In the genomic region with DNA sequence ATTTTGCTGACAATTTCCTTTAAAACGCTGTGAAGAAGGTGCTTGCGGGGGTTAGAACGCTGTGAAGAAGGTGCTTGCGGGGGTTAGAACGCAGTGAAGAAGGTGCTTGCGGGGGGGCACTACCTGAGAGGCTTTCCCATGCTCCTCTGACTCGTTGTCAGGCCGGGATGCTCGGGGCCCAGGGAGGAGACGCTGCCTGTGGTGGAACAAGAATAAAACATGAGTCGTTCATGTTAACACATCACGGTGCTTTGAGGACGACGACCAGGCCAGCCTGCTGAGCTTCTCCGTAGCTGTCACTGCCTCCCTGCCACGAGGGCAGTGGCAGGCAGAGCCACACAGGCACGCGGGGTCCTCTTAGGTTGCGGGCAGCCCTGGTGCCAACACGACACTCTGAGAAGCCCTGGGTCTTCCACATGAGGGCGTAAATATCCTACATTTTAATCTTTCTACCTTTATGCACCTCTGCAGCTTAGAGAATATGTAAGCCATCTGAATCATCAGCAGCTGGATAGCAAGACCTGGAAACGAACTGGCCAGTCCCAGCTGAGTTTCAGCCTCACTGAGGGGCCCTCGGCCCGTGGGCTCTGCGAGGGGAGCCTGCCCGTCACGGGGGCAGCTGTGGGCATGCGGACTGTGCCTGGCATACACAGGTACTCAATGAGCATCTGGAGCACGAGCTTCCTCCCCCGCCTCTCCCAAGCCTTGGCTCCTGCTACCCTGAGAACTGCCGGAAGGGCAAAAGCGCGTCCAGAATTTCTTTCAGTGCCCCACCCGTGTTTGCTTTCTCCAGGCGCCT, we compare ENCODE assay signal across 21 cellular contexts. TPM values are rescaled to one million over a fixed set of nuclear protein-coding genes. Genes with fewer than 3 reads are reported as not detected.
DNase-seq lines count a peak whose midpoint lies in the region; ATAC-seq, FAIRE-seq and TF ChIP-seq lines count a peak whose summit lies in the region.
"Had no signal": no experiment of that assay in that cellular context is flagged by ENCODE, and none has a peak within 500 bp of the region (broad histone marks: within the 10 kb centered on the region; RNA-seq: fewer than 3 reads in every experiment).

No MANE protein-coding gene starts in this region.

- CTCF ChIA-PET in WTC11 (lab: Charles Lee) = interaction anchor here (0.6 to 1.6 kb wide), 2 partner anchors 14 to 246 kb away, joined by 3 read pairs; no protein-coding TSS in a partner anchor

- H3K27me3 Mint-ChIP-seq in natural killer cell (ENCODE audit: low read depth in 2 of 2) (peaks cover 11 to 21% of the 10 kb centered on the region in 2 donors), WTC11 (ENCODE audit: low read depth) (peaks cover 15% of the 10 kb centered on the region)
- H3K27me3 Mint-ChIP-seq in natural killer cell treated with Interleukin-12 subunit alpha and Interleukin-12 subunit beta and Interleukin-15 and Interleukin-18, amount 100 ng/mL, for 72 hours = peaks cover 7 to 11% of the 10 kb centered on the region in 2 donors
- peaks cover 22% of the 10 kb centered on the region for H3K27me3 Mint-ChIP-seq in central memory CD8-positive, alpha-beta T cell

- intact Hi-C loops in natural killer cell (cut with micrococcal nuclease) (no loop called here), lower lobe of right lung (cut with DNase I) (no loop called here)

- H3K4me1 Mint-ChIP-seq in natural killer cell (peaks cover 8 to 9% of the 10 kb centered on the region in 2 donors), WTC11 (peaks cover 8% of the 10 kb centered on the region; the same call in 1 of the 2 replicates)
- H3K4me1 Mint-ChIP-seq in natural killer cell treated with Interleukin-12 subunit alpha and Interleukin-12 subunit beta and Interleukin-15 and Interleukin-18, amount 100 ng/mL, for 72 hours (ENCODE audit: low read depth in 2 of 2) = peaks cover 8 to 10% of the 10 kb centered on the region in 2 donors
- H3K4me1 Mint-ChIP-seq in central memory CD8-positive, alpha-beta T cell = peaks cover 17% of the 10 kb centered on the region

- TF ChIP-seq POLR2A in GM12892 (IDR thresholded peaks at IDR 0.05; ENCODE audit: low read depth, low read length) = no peak

- peaks cover 41% of the 10 kb centered on the region for H3K27me3 ChIP-seq in lower lobe of right lung (ENCODE audit: low read depth)
- H3K27me3 ChIP-seq: vagina had no signal

- POLR2A ChIA-PET in WTC11 (lab: Charles Lee) = no interaction called here

- H3K4me3 Mint-ChIP-seq in natural killer cell (no peak overlapping the region), WTC11 (no peak overlapping the region)
- H3K4me3 Mint-ChIP-seq in natural killer cell treated with Interleukin-12 subunit alpha and Interleukin-12 subunit beta and Interleukin-15 and Interleukin-18, amount 100 ng/mL, for 72 hours = no peak overlapping the region
- no peak overlapping the region for H3K4me3 Mint-ChIP-seq in central memory CD8-positive, alpha-beta T cell
- H3K4me3 Mint-ChIP-seq: activated T-cell treated with anti-CD3 and anti-CD28 coated beads, Interleukin-2, amount 50 U/mL, for 72 hours; B cell; GM23338 had no signal

- no peaks in the 10 kb centered on the region for H3K36me3 ChIP-seq in lower lobe of right lung
- H3K36me3 ChIP-seq: esophagus muscularis mucosa, neutrophil, vagina had no signal

- TF ChIP-seq CTCF in natural killer cell (IDR thresholded peaks at IDR 0.05) = no peak
- TF ChIP-seq CTCF in lower lobe of right lung (IDR thresholded peaks at IDR 0.05) = no peak
- no peak for TF ChIP-seq CTCF in WTC11 (IDR thresholded peaks at IDR 0.05)

- H3K27ac Mint-ChIP-seq in natural killer cell (peak overlapping the region; percentile 21 to 54), WTC11 (no peak overlapping the region)
- H3K27ac Mint-ChIP-seq in natural killer cell treated with Interleukin-12 subunit alpha and Interleukin-12 subunit beta and Interleukin-15 and Interleukin-18, amount 100 ng/mL, for 72 hours = no peak overlapping the region
- peak overlapping the region; percentile 29 for H3K27ac Mint-ChIP-seq in central memory CD8-positive, alpha-beta T cell (ENCODE audit: low read depth)
- H3K27ac Mint-ChIP-seq: activated T-cell treated with anti-CD3 and anti-CD28 coated beads, Interleukin-2, amount 50 U/mL, for 72 hours; B cell; GM23338 had no signal

- no peak for ATAC-seq in natural killer cell
- no peak for ATAC-seq in natural killer cell treated with Interleukin-12 subunit alpha and Interleukin-12 subunit beta and Interleukin-15 and Interleukin-18, amount 100 ng/mL, for 72 hours
- no peak for ATAC-seq in central memory CD8-positive, alpha-beta T cell (replicated peaks; ENCODE audit: extremely low read depth, poor library complexity, severe bottlenecking)
- peak; percentile 9 to 32 for ATAC-seq in lower lobe of right lung
- no peak for ATAC-seq in GM19023 (IDR thresholded peaks at IDR 0.05; ENCODE audit: unreplicated experiment)
- no peak for ATAC-seq in WTC11
- ATAC-seq: activated T-cell treated with anti-CD3 and anti-CD28 coated beads, Interleukin-2, amount 50 U/mL, for 72 hours had no signal

- DNase-seq in natural killer cell (no peak), lower lobe of right lung (no peak), GM12892 (ENCODE audit: insufficient read length) (no peak), occipital lobe (lab: John Stamatoyannopoulos, UW) (no peak), WTC11 (ENCODE audit: low spot score) (no peak)
- no peak for DNase-seq in natural killer cell treated with Interleukin-12 subunit alpha and Interleukin-12 subunit beta and Interleukin-15 and Interleukin-18, amount 100 ng/mL, for 72 hours (ENCODE audit: low spot score)
- DNase-seq in central memory CD8-positive, alpha-beta T cell (ENCODE audit: low spot score in 2 of 2) = no peak
- DNase-seq: activated CD4-positive, alpha-beta T cell treated with anti-CD3 and anti-CD28 coated beads for 48 hours; activated T-cell treated with anti-CD3 and anti-CD28 coated beads, Interleukin-2, amount 50 U/mL, for 72 hours; amniotic stem cell; NCI-H774; stimulated activated naive CD4-positive, alpha-beta T cell treated with Interleukin-2 at 50 U/mL for 16 hours; T-helper 9 cell had no signal

- H3K36me3 Mint-ChIP-seq in natural killer cell (no peaks in the 10 kb centered on the region), WTC11 (no peaks in the 10 kb centered on the region)
- no peaks in the 10 kb centered on the region for H3K36me3 Mint-ChIP-seq in natural killer cell treated with Interleukin-12 subunit alpha and Interleukin-12 subunit beta and Interleukin-15 and Interleukin-18, amount 100 ng/mL, for 72 hours
- peaks cover 7% of the 10 kb centered on the region for H3K36me3 Mint-ChIP-seq in central memory CD8-positive, alpha-beta T cell (ENCODE audit: insufficient read depth)

- H3K4me1 ChIP-seq in lower lobe of right lung = peaks cover 6% of the 10 kb centered on the region
- H3K4me1 ChIP-seq: vagina had no signal

- FAIRE-seq in GM12892 (lab: Jason Lieb, UNC) = no peak

- H3K4me3 ChIP-seq in lower lobe of right lung = no peak overlapping the region
- H3K4me3 ChIP-seq: esophagus muscularis mucosa, GM23338, hepatocyte, vagina had no signal

- no peak overlapping the region for H3K27ac ChIP-seq in lower lobe of right lung
- H3K27ac ChIP-seq: esophagus muscularis mucosa, hepatocyte, neutrophil, RWPE1, vagina had no signal

- no peaks in the 10 kb centered on the region for H3K9me3 ChIP-seq in lower lobe of right lung
- H3K9me3 ChIP-seq: esophagus muscularis mucosa, neutrophil, vagina had no signal

- H3K9me3 Mint-ChIP-seq in natural killer cell = no peaks in the 10 kb centered on the region
- H3K9me3 Mint-ChIP-seq in natural killer cell treated with Interleukin-12 subunit alpha and Interleukin-12 subunit beta and Interleukin-15 and Interleukin-18, amount 100 ng/mL, for 72 hours = no peaks in the 10 kb centered on the region
- no peaks in the 10 kb centered on the region for H3K9me3 Mint-ChIP-seq in central memory CD8-positive, alpha-beta T cell
- no peaks in the 10 kb centered on the region for H3K9me3 Mint-ChIP-seq in WTC11
- H3K9me3 Mint-ChIP-seq: activated T-cell treated with anti-CD3 and anti-CD28 coated beads, Interleukin-2, amount 50 U/mL, for 72 hours; GM23338 had no signal

TF ChIP-seq in WTC11, 78 proteins besides CTCF, POLR2A, EP300 and RAD21 (continues in another document):
- no peak for TF ChIP-seq ESRRA (CRISPR knock-in tag; IDR thresholded peaks at IDR 0.05; ENCODE audit: borderline replicate concordance)
- TF ChIP-seq, protein P1, sequence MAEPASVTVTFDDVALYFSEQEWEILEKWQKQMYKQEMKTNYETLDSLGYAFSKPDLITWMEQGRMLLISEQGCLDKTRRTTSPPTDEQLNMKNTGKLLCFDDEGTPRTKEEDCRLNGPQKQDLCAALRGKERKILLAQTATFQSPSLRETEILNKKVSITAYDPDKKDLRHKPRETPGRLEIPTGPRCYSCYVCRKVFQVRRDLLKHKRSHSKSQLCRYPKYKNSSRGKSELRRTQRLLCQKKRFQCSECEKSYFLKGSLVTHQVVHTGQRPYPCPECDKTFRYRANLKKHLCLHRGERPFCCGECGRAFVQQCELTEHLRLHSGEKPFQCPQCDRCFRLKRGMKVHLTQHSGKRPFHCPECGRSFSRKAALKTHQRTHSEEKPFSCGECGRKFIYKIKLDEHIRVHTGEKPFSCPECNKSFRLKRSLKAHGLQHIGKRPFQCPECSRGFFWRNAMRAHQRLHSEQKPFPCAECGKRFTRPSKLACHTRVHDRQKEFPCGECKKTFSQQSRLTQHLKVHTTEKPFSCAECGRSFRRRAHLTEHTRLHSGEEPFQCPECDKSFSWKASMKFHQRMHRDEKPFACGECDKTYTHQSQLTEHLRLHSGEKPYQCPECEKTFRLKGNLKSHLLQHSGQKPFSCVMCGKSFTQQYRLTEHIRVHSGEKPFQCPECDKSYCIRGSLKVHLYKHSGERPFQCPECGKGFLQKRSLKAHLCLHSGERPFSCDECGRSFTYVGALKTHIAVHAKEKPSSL (CRISPR knock-in tag; conservative IDR thresholded peaks at IDR 0.05) = no peak

RNA-seq across cellular contexts. Expression of a gene that starts 47.0 kb away (rescaled TPM):
- 10 to 100 TPM; 28.0 to 39.8 (median 32.5) TPM for total RNA-seq in natural killer cell
- 10 to 100 TPM; 15.2 to 16.6 TPM for total RNA-seq in natural killer cell treated with Interleukin-12 subunit alpha and Interleukin-12 subunit beta and Interleukin-15 and Interleukin-18, amount 100 ng/mL, for 72 hours
- total RNA-seq in lower lobe of right lung = 23.4 TPM
- 0.89 TPM for polyA plus RNA-seq in GM12892 (2012; ENCODE audit: missing spikeins)
- total RNA-seq in occipital lobe = 2.3 TPM
- 25.9 to 30.6 TPM (median 27.3 TPM) in 3 replicates for total RNA-seq in WTC11 (2021)

RNA-seq across cellular contexts. Expression of a gene that starts 55.0 kb away (rescaled TPM):
- 1 to 10 TPM; 1.0 to 2.0 (median 1.7) TPM for total RNA-seq in natural killer cell
- total RNA-seq in natural killer cell treated with Interleukin-12 subunit alpha and Interleukin-12 subunit beta and Interleukin-15 and Interleukin-18, amount 100 ng/mL, for 72 hours = 1 to 10 TPM in 1 of 2 donors, under 1 TPM in 1; 0.89 to 1.5 TPM
- 6.8 TPM for total RNA-seq in lower lobe of right lung
- not detected for polyA plus RNA-seq in GM12892 (2012; ENCODE audit: missing spikeins)
- total RNA-seq in occipital lobe = 1.1 TPM
- total RNA-seq in WTC11 (2021) = 1.0 to 2.9 TPM (median 2.7 TPM) in 3 replicates

Comparison
In these comparisons a context has a peak if more than half of its experiments do, and no peak if none do; other contexts are left out.
1. H3K27ac Mint-ChIP-seq: peak in natural killer cell (2 of 2) and central memory CD8-positive, alpha-beta T cell (single experiment); none in natural killer cell treated with Interleukin-12 subunit alpha and Interleukin-12 subunit beta and Interleukin-15 and Interleukin-18, amount 100 ng/mL, for 72 hours (0 of 2) and WTC11 (single experiment).
2. ATAC-seq: peak in lower lobe of right lung (2 of 2); none in natural killer cell (0 of 3), natural killer cell treated with Interleukin-12 subunit alpha and Interleukin-12 subunit beta and Interleukin-15 and Interleukin-18, amount 100 ng/mL, for 72 hours (0 of 2), central memory CD8-positive, alpha-beta T cell (single experiment), GM19023 (single experiment) and WTC11 (single experiment).